11 cellular contexts compared by ENCODE assay signal in the genomic region with DNA sequence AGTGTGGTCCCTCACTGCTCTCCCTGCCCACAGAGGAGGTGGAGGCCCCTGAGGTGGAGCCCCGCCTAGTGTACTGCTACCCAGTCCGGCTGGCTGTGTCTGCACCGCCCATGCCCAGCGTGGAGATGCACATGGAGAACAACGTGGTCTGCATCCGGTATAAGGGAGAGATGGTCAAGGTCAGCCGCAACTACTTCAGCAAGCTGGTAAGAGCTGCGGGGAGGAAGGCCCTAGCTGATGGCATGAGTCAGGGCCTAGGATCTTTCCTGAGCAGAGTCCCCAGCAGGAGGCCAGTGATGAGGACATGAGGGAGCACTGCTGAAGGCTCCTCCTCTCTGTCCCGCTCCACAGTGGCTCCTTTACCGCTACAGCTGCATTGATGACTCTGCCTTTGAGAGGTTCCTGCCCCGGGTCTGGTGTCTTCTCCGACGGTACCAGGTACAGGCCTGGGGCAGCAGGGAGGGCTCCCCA. TPM values are rescaled to one million over a fixed set of nuclear protein-coding genes. Genes with fewer than 3 reads are reported as not detected.
DNase-seq lines count a peak whose midpoint lies in the region; ATAC-seq and TF ChIP-seq lines count a peak whose summit lies in the region.
"Had no signal": no experiment of that assay in that cellular context is flagged by ENCODE, and none has a peak within 500 bp of the region (broad histone marks: within the 10 kb centered on the region; RNA-seq: fewer than 3 reads in every experiment).

No MANE protein-coding gene starts in this region.

- no peak overlapping the region for H3K27ac ChIP-seq in RWPE2 (ENCODE audit: poor library complexity, severe bottlenecking)
- peak overlapping the region in 4 of 5 donors; percentile 35 to 80 (median 62) for H3K27ac ChIP-seq in stomach

- H3K4me1 ChIP-seq in RWPE2 (ENCODE audit: insufficient read depth, poor library complexity, severe bottlenecking) (peaks cover 3% of the 10 kb centered on the region), stomach (peaks cover 0 to 27% (median 16%) of the 10 kb centered on the region in 4 donors)

- TF ChIP-seq EP300 in stomach (IDR thresholded peaks at IDR 0.05): no peak

- no peak overlapping the region for H3K4me3 ChIP-seq in RWPE2 (ENCODE audit: severe bottlenecking)
- H3K4me3 ChIP-seq in fibroblast of mammary gland (ENCODE audit: control insufficient read depth, low read depth, low read length): no peak overlapping the region
- no peak overlapping the region for H3K4me3 ChIP-seq in stomach
- H3K4me3 ChIP-seq: tibial nerve had no signal

- H3K27me3 ChIP-seq in RWPE2 (ENCODE audit: insufficient read depth, poor library complexity, severe bottlenecking): no peaks in the 10 kb centered on the region
- no peaks in the 10 kb centered on the region for H3K27me3 ChIP-seq in stomach
- H3K27me3 ChIP-seq: tibial nerve had no signal

- no peak for TF ChIP-seq CTCF in RWPE2 (IDR thresholded peaks at IDR 0.05; ENCODE audit: poor library complexity, severe bottlenecking)
- TF ChIP-seq CTCF in fibroblast of mammary gland (conservative IDR thresholded peaks at IDR 0.05; ENCODE audit: control insufficient read depth, insufficient read depth, low read depth, low read length): no peak
- TF ChIP-seq CTCF in stomach (IDR thresholded peaks at IDR 0.05): no peak

- ATAC-seq in RWPE2 (ENCODE audit: low read depth) (no peak), HG03139 (IDR thresholded peaks at IDR 0.05; ENCODE audit: unreplicated experiment) (no peak)

- H3K9me3 ChIP-seq in RWPE2 (ENCODE audit: severe bottlenecking) (no peaks in the 10 kb centered on the region), stomach (no peaks in the 10 kb centered on the region)
- H3K9me3 ChIP-seq: tibial nerve had no signal

- 76 to 88% (median 81%) methylated on average over 10 to 13 of the region's 13 CpGs for WGBS in stomach, 5 donors

- no peak for TF ChIP-seq POLR2A in stomach (IDR thresholded peaks at IDR 0.05)

- DNase-seq in SIG-M5 treated with dmso at 0.1 percent for 504 hours (lab: John Stamatoyannopoulos, UW; ENCODE audit: unreplicated experiment) (peak; percentile 68), SIG-M5 (lab: John Stamatoyannopoulos, UW) (no peak), RWPE2 (ENCODE audit: low spot score) (peak; percentile 86), fibroblast of mammary gland (ENCODE audit: low read depth) (peak; percentile 58), stomach (no peak), NCI-H146 (lab: John Stamatoyannopoulos, UW) (no peak), nucleus accumbens (lab: John Stamatoyannopoulos, UW) (no peak)
- DNase-seq: 8988T, activated B cell treated with CpG ODN at 0.5 μM for 24 hours had no signal

- H3K36me3 ChIP-seq in RWPE2 (ENCODE audit: low read depth) (peaks cover 98% of the 10 kb centered on the region), stomach (peaks cover 91 to 100% (median 100%) of the 10 kb centered on the region in 4 donors)

- intact Hi-C loops in stomach (cut with DNase I; ENCODE audit: low total_unique reads): no loop called here

RNA-seq across cellular contexts. Expression of a gene that starts 11.2 kb away (rescaled TPM):
- total RNA-seq in stomach: 10 to 100 TPM; 22.2 to 41.4 (median 32.5) TPM
- polyA plus RNA-seq in stomach: 10 to 100 TPM; 21.0 to 25.1 (median 21.1) TPM

RNA-seq across cellular contexts. Expression of a gene that starts 26.3 kb away (rescaled TPM):
- 10 to 100 TPM in 4 of 5 donors, 1 to 10 TPM in 1; 8.3 to 72.3 (median 38.5) TPM for total RNA-seq in stomach
- polyA plus RNA-seq in stomach: 10 to 100 TPM in 1 of 3 donors, 1 to 10 TPM in 2; 7.2 to 12.0 (median 9.3) TPM

RNA-seq across cellular contexts. Expression of a gene that starts 33.8 kb away (rescaled TPM):
- 100 to 1,000 TPM in 2 of 5 donors, 10 to 100 TPM in 3; 22.0 to 313 (median 70.1) TPM for total RNA-seq in stomach
- 10 to 100 TPM; 51.5 to 58.6 (median 53.2) TPM for polyA plus RNA-seq in stomach

RNA-seq across cellular contexts. Expression of a gene that starts 54.6 kb away (rescaled TPM):
- total RNA-seq in stomach: 100 to 1,000 TPM in 3 of 5 donors, 10 to 100 TPM in 2; 29.9 to 292 (median 132) TPM
- polyA plus RNA-seq in stomach: 10 to 100 TPM; 30.1 to 66.9 (median 48.4) TPM

RNA-seq across cellular contexts. Expression of a gene that starts 54.7 kb away (rescaled TPM):
- total RNA-seq in stomach: 10 to 100 TPM in 2 of 5 donors, 1 to 10 TPM in 2, not detected in 1; 3.9 to 29.9 (median 9.6) TPM
- 1 to 10 TPM; 3.3 to 3.8 (median 3.7) TPM for polyA plus RNA-seq in stomach

Comparison
In these comparisons a context has a peak if more than half of its experiments do, and no peak if none do; other contexts are left out.
1. DNase-seq: peak in SIG-M5 treated with dmso at 0.1 percent for 504 hours (single experiment), RWPE2 (single experiment) and fibroblast of mammary gland (single experiment); none in SIG-M5 (single experiment), stomach (single experiment), NCI-H146 (single experiment) and nucleus accumbens (0 of 56).